In the genomic region with DNA sequence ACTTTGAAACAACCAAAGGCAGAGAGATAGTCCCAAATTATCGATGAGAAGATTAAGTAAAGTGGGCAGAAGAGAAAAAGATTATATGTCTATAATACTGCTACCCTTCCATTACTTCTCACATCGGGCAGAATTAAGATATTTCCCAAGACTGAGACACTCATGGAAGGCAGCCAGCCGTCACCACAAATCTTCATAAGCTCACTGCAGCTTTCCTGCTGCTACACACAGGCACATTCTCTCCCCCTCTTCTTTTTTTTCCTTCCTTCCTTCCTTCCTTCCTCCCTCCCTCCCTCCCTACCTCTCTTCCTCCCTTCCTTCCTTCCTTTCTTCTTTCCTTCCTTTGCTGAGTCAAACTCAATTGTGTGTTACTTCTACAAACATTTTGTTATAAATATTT, we compare ENCODE assay signal across 13 cellular contexts. TPM values are rescaled to one million over a fixed set of nuclear protein-coding genes. Genes with fewer than 3 reads are reported as not detected.
DNase-seq lines count a peak whose midpoint lies in the region; ATAC-seq and TF ChIP-seq lines count a peak whose summit lies in the region.
"Had no signal": no experiment of that assay in that cellular context is flagged by ENCODE, and none has a peak within 500 bp of the region (broad histone marks: within the 10 kb centered on the region; RNA-seq: fewer than 3 reads in every experiment).

No MANE protein-coding gene starts in this region.

- H3K4me3 ChIP-seq in fibroblast of mammary gland (ENCODE audit: control insufficient read depth, low read depth, low read length) = no peak overlapping the region

- peak overlapping the region; percentile 9 for H3K4me3 Mint-ChIP-seq in Calu3 (ENCODE audit: low read depth, unreplicated experiment)
- H3K4me3 Mint-ChIP-seq: stimulated activated naive CD8-positive, alpha-beta T cell treated with anti-CD3 and anti-CD28 coated beads, Interleukin-15, Interleukin-2, amounts not matched to agents 100 ng/mL and 50 ng/mL, for 24 hours had no signal

- H3K4me1 Mint-ChIP-seq in Calu3 (ENCODE audit: low read depth, unreplicated experiment) = peaks cover 48% of the 10 kb centered on the region

- in situ Hi-C loops in GM13976 (cut with MboI; ENCODE audit: low sequenced_read_pairs, unreplicated experiment) = no loop called here

- no peaks in the 10 kb centered on the region for H3K9me3 Mint-ChIP-seq in Calu3 (ENCODE audit: low read depth, unreplicated experiment)
- H3K9me3 Mint-ChIP-seq: stimulated activated naive CD8-positive, alpha-beta T cell treated with anti-CD3 and anti-CD28 coated beads, Interleukin-15, Interleukin-2, amounts not matched to agents 100 ng/mL and 50 ng/mL, for 24 hours had no signal

- no peak overlapping the region for H3K27ac ChIP-seq in RWPE1

- TF ChIP-seq CTCF in Calu3 (IDR thresholded peaks at IDR 0.05; ENCODE audit: unreplicated experiment) = no peak
- no peak for TF ChIP-seq CTCF in RWPE1 (conservative IDR thresholded peaks at IDR 0.05; ENCODE audit: low read depth)
- TF ChIP-seq CTCF in fibroblast of mammary gland (conservative IDR thresholded peaks at IDR 0.05; ENCODE audit: control insufficient read depth, insufficient read depth, low read depth, low read length) = no peak
- no peak for TF ChIP-seq CTCF in GM13976 (IDR thresholded peaks at IDR 0.05; ENCODE audit: borderline replicate concordance, control extremely low read depth, extremely low read depth, insufficient read depth, missing control alignments)

- no peak for ATAC-seq in Right ventricle myocardium inferior

- no peak for DNase-seq in Calu3
- DNase-seq in RWPE1 (ENCODE audit: low spot score) = peak; percentile 11
- peak; percentile 78 for DNase-seq in fibroblast of mammary gland (ENCODE audit: low read depth)
- DNase-seq in renal cortical epithelial cell (ENCODE audit: low read depth) = peak; percentile 78
- DNase-seq in GM13976 (ENCODE audit: low spot score) = no peak
- DNase-seq in hypothalamus (lab: John Stamatoyannopoulos, UW) = no peak
- DNase-seq in stimulated activated CD8-positive, alpha-beta memory T cell treated with anti-CD3 and anti-CD28 coated beads, Interleukin-4, amount 100 ng/mL, for 48 hours = no peak
- no peak for DNase-seq in Right ventricle myocardium inferior (ENCODE audit: missing footprints)
- DNase-seq: activated naive CD4-positive, alpha-beta T cell; DMS53; stimulated activated CD4-positive, alpha-beta T cell treated with anti-CD3 and anti-CD28 coated beads, Interleukin-1b, Interleukin-23, amount 100 ng/mL, for 48 hours had no signal

- intact Hi-C loops in Calu3 (cut with micrococcal nuclease; ENCODE audit: unreplicated experiment) = loop anchor here (5.0 to 10.0 kb wide), 2 partner anchors 190 to 338 kb away; a partner anchor contains a TSS
- intact Hi-C loops in Right ventricle myocardium inferior (cut with DNase I) = no loop called here

- peak overlapping the region; percentile 95 for H3K27ac Mint-ChIP-seq in Calu3 (ENCODE audit: unreplicated experiment)
- H3K27ac Mint-ChIP-seq: stimulated activated naive CD8-positive, alpha-beta T cell treated with anti-CD3 and anti-CD28 coated beads, Interleukin-15, Interleukin-2, amounts not matched to agents 100 ng/mL and 50 ng/mL, for 24 hours had no signal

- CTCF ChIA-PET in Calu3 (lab: Charles Lee) (interaction anchor here (0.6 kb wide), 1 partner anchor 98 kb away, joined by 3 read pairs; no protein-coding TSS in a partner anchor), RWPE1 (lab: Yijun Ruan, JAX) (no interaction called here)

- BruUV-seq in Calu3 (replicated peaks; lab: Mats Ljungman, UMichigan) = no TSS peak

- no peaks in the 10 kb centered on the region for H3K27me3 Mint-ChIP-seq in Calu3 (ENCODE audit: unreplicated experiment)

- peaks cover 10% of the 10 kb centered on the region for H3K36me3 Mint-ChIP-seq in Calu3 (ENCODE audit: insufficient read depth, unreplicated experiment)

- POLR2A ChIA-PET in RWPE1 (lab: Yijun Ruan, JAX; ENCODE audit: low non-redundant PET) = no interaction called here

RNA-seq across cellular contexts. Expression of a gene that starts 58.7 kb away (rescaled TPM):
- total RNA-seq in Calu3 (2022) (not detected in 2 replicates), renal cortical epithelial cell (0.05 TPM in 1 of 2 replicates, not detected in the other), Right ventricle myocardium inferior (not detected)
- total RNA-seq: SK-MEL-5 had no signal

Comparison
In these comparisons a context has a peak if more than half of its experiments do, and no peak if none do; other contexts are left out.
1. DNase-seq: peak in RWPE1 (single experiment), fibroblast of mammary gland (single experiment) and renal cortical epithelial cell (single experiment); none in Calu3 (single experiment), GM13976 (single experiment), hypothalamus (0 of 51), stimulated activated CD8-positive, alpha-beta memory T cell treated with anti-CD3 and anti-CD28 coated beads, Interleukin-4, amount 100 ng/mL, for 48 hours (single experiment) and Right ventricle myocardium inferior (single experiment).